ENCODE assay signal across 13 cellular contexts in genomic region chr1:2283371-2283990, GRCh38.
"Had no signal": no experiment of that assay in that cellular context is flagged by ENCODE, and none has a peak within 500 bp of the region (broad histone marks: within the 10 kb centered on the region; RNA-seq: fewer than 3 reads in every experiment).

No MANE protein-coding gene starts in this region.

- H3K36me3 ChIP-seq: pancreas, stomach, thyroid gland had no signal

- H3K9me3 ChIP-seq: body of pancreas, pancreas, stomach, thyroid gland had no signal

- DNase-seq: activated CD4-positive, alpha-beta T cell treated with anti-CD3 and anti-CD28 coated beads for 4 hours; activated CD8-positive, alpha-beta memory T cell treated with anti-CD3 and anti-CD28 coated beads, Interleukin-2, amount 50 U/mL, for 4 hours; activated CD8-positive, alpha-beta T cell treated with anti-CD3 and anti-CD28 coated beads for 36 hours; activated T-cell treated with anti-CD3 and anti-CD28 coated beads, Interleukin-2, amount 50 U/mL, for 72 hours; body of pancreas; hypothalamus; mammary epithelial cell; stimulated activated CD4-positive, alpha-beta T cell treated with anti-CD3 and anti-CD28 coated beads, Interleukin-15, amount 100 ng/mL, for 24 hours; stimulated activated CD4-positive, alpha-beta T cell treated with anti-CD3 and anti-CD28 coated beads, Interleukin-4, amount 100 ng/mL, for 24 hours; stomach; thyroid gland had no signal

- H3K27ac ChIP-seq: pancreas, thyroid gland, VCaP had no signal

- H3K27me3 ChIP-seq: body of pancreas, pancreas, stomach, thyroid gland had no signal

- H3K4me3 ChIP-seq: body of pancreas, pancreas, stomach, thyroid gland had no signal

- H3K4me1 ChIP-seq: pancreas had no signal

- ATAC-seq: activated CD8-positive, alpha-beta T cell treated with anti-CD3 and anti-CD28 coated beads for 36 hours; activated T-cell treated with anti-CD3 and anti-CD28 coated beads, Interleukin-2, amount 50 U/mL, for 72 hours; body of pancreas had no signal
